12 cellular contexts compared by ENCODE assay signal in genomic region chr11:96331556-96332168, GRCh38. TPM values are rescaled to one million over a fixed set of nuclear protein-coding genes. Genes with fewer than 3 reads are reported as not detected.
DNase-seq lines count a peak whose midpoint lies in the region; ATAC-seq and TF ChIP-seq lines count a peak whose summit lies in the region.
"Had no signal": no experiment of that assay in that cellular context is flagged by ENCODE, and none has a peak within 500 bp of the region (broad histone marks: within the 10 kb centered on the region; RNA-seq: fewer than 3 reads in every experiment).

No MANE protein-coding gene starts in this region.

- TF ChIP-seq EP300 in gastroesophageal sphincter (IDR thresholded peaks at IDR 0.05): no peak

- peak overlapping the region; percentile 40 for H3K27ac Mint-ChIP-seq in activated CD4-positive, alpha-beta memory T cell treated with anti-CD3 and anti-CD28 coated beads, Interleukin-2, amount 10 ng/mL, durations not matched to agents 7 days and 5 days
- no peak overlapping the region for H3K27ac Mint-ChIP-seq in activated CD4-positive, alpha-beta memory T cell treated with anti-CD3 and anti-CD28 coated beads for 36 hours
- no peak overlapping the region for H3K27ac Mint-ChIP-seq in stimulated activated effector memory CD8-positive, alpha-beta T cell treated with anti-CD3 and anti-CD28 coated beads, Interleukin-12 subunit alpha, Interleukin-12 subunit beta, amount 100 ng/mL, for 72 hours

- H3K27ac ChIP-seq in WERI-Rb-1 (peak overlapping the region; percentile 32), gastroesophageal sphincter (no peak overlapping the region), mammary epithelial cell (ENCODE audit: insufficient read depth, low read depth, low read length) (no peak overlapping the region)

- peaks cover 75% of the 10 kb centered on the region for H3K79me2 ChIP-seq in mammary epithelial cell (ENCODE audit: insufficient read depth, low read length)

- H3K27me3 ChIP-seq in WERI-Rb-1 (ENCODE audit: insufficient read depth, low read depth, severe bottlenecking): no peaks in the 10 kb centered on the region
- no peaks in the 10 kb centered on the region for H3K27me3 ChIP-seq in gastroesophageal sphincter
- H3K27me3 ChIP-seq in mammary epithelial cell (ENCODE audit: insufficient read depth, low read length): no peaks in the 10 kb centered on the region
- H3K27me3 ChIP-seq: testis had no signal

- in situ Hi-C loops in mammary epithelial cell (cut with MboI; ENCODE audit: low sequenced_read_pairs in 2 of 2): no loop called here

- no peak for TF ChIP-seq CTCF in WERI-Rb-1 (IDR thresholded peaks at IDR 0.05; ENCODE audit: low read depth, low read length)
- TF ChIP-seq CTCF in gastroesophageal sphincter (IDR thresholded peaks at IDR 0.05): no peak
- no peak for TF ChIP-seq CTCF in mammary epithelial cell (conservative IDR thresholded peaks at IDR 0.05 in 1 of 2, IDR thresholded peaks at IDR 0.05 in 1 of 2; ENCODE audit: extremely low read depth in 1 of 2, insufficient read depth in 1 of 2, low read depth in 1 of 2, low read length in 2 of 2)

- ATAC-seq in left lobe of liver (peak; percentile 41), gastroesophageal sphincter (no peak)
- ATAC-seq in stimulated activated effector memory CD8-positive, alpha-beta T cell treated with anti-CD3 and anti-CD28 coated beads, Interleukin-12 subunit alpha, Interleukin-12 subunit beta, amount 100 ng/mL, for 72 hours: peak; percentile 14

- peaks cover 17% of the 10 kb centered on the region for H3K36me3 ChIP-seq in WERI-Rb-1
- H3K36me3 ChIP-seq in gastroesophageal sphincter: no peaks in the 10 kb centered on the region
- H3K36me3 ChIP-seq in mammary epithelial cell (ENCODE audit: insufficient read depth, low read length): peaks cover 4% of the 10 kb centered on the region

- H3K9me3 ChIP-seq in WERI-Rb-1 (ENCODE audit: severe bottlenecking): no peaks in the 10 kb centered on the region
- no peaks in the 10 kb centered on the region for H3K9me3 ChIP-seq in gastroesophageal sphincter
- no peaks in the 10 kb centered on the region for H3K9me3 ChIP-seq in mammary epithelial cell (replicated peaks; ENCODE audit: insufficient read depth, low read length)
- H3K9me3 ChIP-seq: testis had no signal

- WGBS in gastroesophageal sphincter (ENCODE audit: low coverage in 1 of 2), 2 donors: 80 to 87% methylated on average over 10 of the region's 10 CpGs
- WGBS in mammary epithelial cell (ENCODE audit: low coverage, missing lambda C conversion rate): 90% methylated on average over 4 of the region's 10 CpGs

- no peaks in the 10 kb centered on the region for H4K20me1 ChIP-seq in mammary epithelial cell (ENCODE audit: insufficient read depth, low read length)

- H3K9me3 Mint-ChIP-seq in activated CD4-positive, alpha-beta memory T cell treated with anti-CD3 and anti-CD28 coated beads, Interleukin-2, amount 10 ng/mL, durations not matched to agents 7 days and 5 days: no peaks in the 10 kb centered on the region
- H3K9me3 Mint-ChIP-seq in activated CD4-positive, alpha-beta memory T cell treated with anti-CD3 and anti-CD28 coated beads for 36 hours: no peaks in the 10 kb centered on the region
- H3K9me3 Mint-ChIP-seq in stimulated activated effector memory CD8-positive, alpha-beta T cell treated with anti-CD3 and anti-CD28 coated beads, Interleukin-12 subunit alpha, Interleukin-12 subunit beta, amount 100 ng/mL, for 72 hours: no peaks in the 10 kb centered on the region

- H3K4me3 ChIP-seq in WERI-Rb-1 (ENCODE audit: low read depth, low read length) (no peak overlapping the region), gastroesophageal sphincter (no peak overlapping the region), mammary epithelial cell (replicated peaks in 1 of 3; ENCODE audit: insufficient read depth in 1 of 3, low read depth in 2 of 3, low read length in 3 of 3) (no peak overlapping the region)
- H3K4me3 ChIP-seq: testis had no signal

- no peaks in the 10 kb centered on the region for H3K27me3 Mint-ChIP-seq in activated CD4-positive, alpha-beta memory T cell treated with anti-CD3 and anti-CD28 coated beads, Interleukin-2, amount 10 ng/mL, durations not matched to agents 7 days and 5 days
- no peaks in the 10 kb centered on the region for H3K27me3 Mint-ChIP-seq in activated CD4-positive, alpha-beta memory T cell treated with anti-CD3 and anti-CD28 coated beads for 36 hours

- CTCF ChIA-PET in activated CD4-positive, alpha-beta memory T cell treated with anti-CD3 and anti-CD28 coated beads, Interleukin-2, amount 10 ng/mL, durations not matched to agents 7 days and 5 days (lab: Charles Lee): interaction anchor here (1.4 to 4.1 kb wide), 2 partner anchors 11 to 276 kb away, joined by 3 to 33 read pairs; partner anchors contain the start of gene MAML2
- CTCF ChIA-PET in activated CD4-positive, alpha-beta memory T cell treated with anti-CD3 and anti-CD28 coated beads for 36 hours (lab: Charles Lee): interaction anchor here (1.3 to 1.6 kb wide), 3 partner anchors 12 to 142 kb away, joined by 3 to 6 read pairs (median 4); partner anchors contain the start of gene MAML2
- CTCF ChIA-PET in mammary epithelial cell (lab: Charles Lee; ENCODE audit: low non-redundant PET): interaction anchor here (0.7 kb wide), 2 partner anchors 96 to 241 kb away, joined by 15 to 18 read pairs; no protein-coding TSS in a partner anchor

- H3K36me3 Mint-ChIP-seq in activated CD4-positive, alpha-beta memory T cell treated with anti-CD3 and anti-CD28 coated beads, Interleukin-2, amount 10 ng/mL, durations not matched to agents 7 days and 5 days (ENCODE audit: low read depth): peaks cover 45% of the 10 kb centered on the region
- peaks cover 26% of the 10 kb centered on the region for H3K36me3 Mint-ChIP-seq in activated CD4-positive, alpha-beta memory T cell treated with anti-CD3 and anti-CD28 coated beads for 36 hours
- H3K36me3 Mint-ChIP-seq in stimulated activated effector memory CD8-positive, alpha-beta T cell treated with anti-CD3 and anti-CD28 coated beads, Interleukin-12 subunit alpha, Interleukin-12 subunit beta, amount 100 ng/mL, for 72 hours: peaks cover 7% of the 10 kb centered on the region

- H3K9ac ChIP-seq in mammary epithelial cell (ENCODE audit: insufficient read depth, low read length): no peak overlapping the region

- BruUV-seq in mammary epithelial cell (replicated peaks; lab: Mats Ljungman, UMichigan): no TSS peak

- POLR2A ChIA-PET in activated CD4-positive, alpha-beta memory T cell treated with anti-CD3 and anti-CD28 coated beads, Interleukin-2, amount 10 ng/mL, durations not matched to agents 7 days and 5 days (lab: Charles Lee): interaction anchor here (0.6 to 4.1 kb wide), 5 partner anchors 10 to 90 kb away, joined by 3 to 38 read pairs (median 3); partner anchors contain the start of gene MAML2
- POLR2A ChIA-PET in activated CD4-positive, alpha-beta memory T cell treated with anti-CD3 and anti-CD28 coated beads for 36 hours (lab: Charles Lee): interaction anchor here (0.6 to 2.2 kb wide), 2 partner anchors 10 to 86 kb away, joined by 4 to 13 read pairs; partner anchors contain the start of gene MAML2

- DNase-seq in activated CD4-positive, alpha-beta memory T cell treated with anti-CD3 and anti-CD28 coated beads, Interleukin-2, amount 10 ng/mL, durations not matched to agents 7 days and 5 days: no peak
- no peak for DNase-seq in activated CD4-positive, alpha-beta memory T cell treated with anti-CD3 and anti-CD28 coated beads for 36 hours
- no peak for DNase-seq in WERI-Rb-1
- no peak for DNase-seq in left lobe of liver (ENCODE audit: low spot score)
- no peak for DNase-seq in stimulated activated effector memory CD8-positive, alpha-beta T cell treated with anti-CD3 and anti-CD28 coated beads, Interleukin-12 subunit alpha, Interleukin-12 subunit beta, amount 100 ng/mL, for 72 hours (ENCODE audit: low spot score in 2 of 2)
- no peak for DNase-seq in cortex of kidney (lab: John Stamatoyannopoulos, UW)
- no peak for DNase-seq in mammary epithelial cell
- DNase-seq: activated gamma-delta T cell treated with Interleukin-2 at 50 U/mL for 16 hours; NCI-H187; stimulated activated CD4-positive, alpha-beta T cell treated with anti-CD3 and anti-CD28 coated beads, Interleukin-4, amount 100 ng/mL, for 24 hours; testis had no signal

- peaks cover 7 to 50% (median 12%) of the 10 kb centered on the region in 3 donors for H3K4me1 ChIP-seq in gastroesophageal sphincter
- peaks cover 2% of the 10 kb centered on the region for H3K4me1 ChIP-seq in mammary epithelial cell (ENCODE audit: insufficient read depth, low read length)

- dilution Hi-C loops in mammary epithelial cell (cut with HindIII; ENCODE audit: low sequenced_read_pairs): no loop called here

- H2AFZ ChIP-seq in mammary epithelial cell (ENCODE audit: low read depth, low read length): no peak overlapping the region

- TF ChIP-seq POLR2A in gastroesophageal sphincter (IDR thresholded peaks at IDR 0.05): no peak

- no peak overlapping the region for H3K4me3 Mint-ChIP-seq in activated CD4-positive, alpha-beta memory T cell treated with anti-CD3 and anti-CD28 coated beads, Interleukin-2, amount 10 ng/mL, durations not matched to agents 7 days and 5 days
- H3K4me3 Mint-ChIP-seq in activated CD4-positive, alpha-beta memory T cell treated with anti-CD3 and anti-CD28 coated beads for 36 hours: no peak overlapping the region
- H3K4me3 Mint-ChIP-seq in stimulated activated effector memory CD8-positive, alpha-beta T cell treated with anti-CD3 and anti-CD28 coated beads, Interleukin-12 subunit alpha, Interleukin-12 subunit beta, amount 100 ng/mL, for 72 hours: no peak overlapping the region

- intact Hi-C loops in activated CD4-positive, alpha-beta memory T cell treated with anti-CD3 and anti-CD28 coated beads for 36 hours (cut with micrococcal nuclease): no loop called here
- intact Hi-C loops in mammary epithelial cell (cut with micrococcal nuclease): no loop called here

- no peak overlapping the region for H3K4me2 ChIP-seq in mammary epithelial cell (ENCODE audit: insufficient read depth, low read depth, low read length)

- H3K4me1 Mint-ChIP-seq in activated CD4-positive, alpha-beta memory T cell treated with anti-CD3 and anti-CD28 coated beads, Interleukin-2, amount 10 ng/mL, durations not matched to agents 7 days and 5 days: peaks cover 63% of the 10 kb centered on the region
- H3K4me1 Mint-ChIP-seq in activated CD4-positive, alpha-beta memory T cell treated with anti-CD3 and anti-CD28 coated beads for 36 hours (ENCODE audit: low read depth): peaks cover 79% of the 10 kb centered on the region
- peaks cover 52% of the 10 kb centered on the region for H3K4me1 Mint-ChIP-seq in stimulated activated effector memory CD8-positive, alpha-beta T cell treated with anti-CD3 and anti-CD28 coated beads, Interleukin-12 subunit alpha, Interleukin-12 subunit beta, amount 100 ng/mL, for 72 hours

RNA-seq across cellular contexts. Expression of gene MAML2, which starts 11.3 kb away (rescaled TPM):
- 10 to 100 TPM; 19.2 to 19.3 TPM for total RNA-seq in activated CD4-positive, alpha-beta memory T cell treated with anti-CD3 and anti-CD28 coated beads, Interleukin-2, amount 10 ng/mL, durations not matched to agents 7 days and 5 days
- 10 to 100 TPM; 24.2 TPM for total RNA-seq in activated CD4-positive, alpha-beta memory T cell treated with anti-CD3 and anti-CD28 coated beads for 36 hours
- 1.0 TPM for total RNA-seq in left lobe of liver
- total RNA-seq in gastroesophageal sphincter: 10 to 100 TPM; 15.8 to 31.8 (median 23.7) TPM
- 10 to 100 TPM in 1 of 2 donors, 1 to 10 TPM in 1; 9.5 to 14.2 TPM for total RNA-seq in mammary epithelial cell
- 7.5 TPM for polyA plus RNA-seq in mammary epithelial cell
- polyA minus RNA-seq in mammary epithelial cell: 15.6 TPM

RNA-seq across cellular contexts. Expression of gene CCDC82, which starts 58.0 kb away (rescaled TPM):
- total RNA-seq in activated CD4-positive, alpha-beta memory T cell treated with anti-CD3 and anti-CD28 coated beads, Interleukin-2, amount 10 ng/mL, durations not matched to agents 7 days and 5 days: 10 to 100 TPM; 31.5 to 32.9 TPM
- 10 to 100 TPM; 30.6 to 35.3 TPM for total RNA-seq in activated CD4-positive, alpha-beta memory T cell treated with anti-CD3 and anti-CD28 coated beads for 36 hours
- total RNA-seq in left lobe of liver: 11.8 TPM
- total RNA-seq in gastroesophageal sphincter: 10 to 100 TPM; 17.3 to 28.9 (median 24.7) TPM
- 10 to 100 TPM; 14.3 to 17.9 TPM for total RNA-seq in mammary epithelial cell
- 4.7 TPM for polyA plus RNA-seq in mammary epithelial cell
- polyA minus RNA-seq in mammary epithelial cell: 3.5 TPM

RNA-seq across cellular contexts. Expression of gene JRKL, which starts 58.2 kb away (rescaled TPM):
- total RNA-seq in activated CD4-positive, alpha-beta memory T cell treated with anti-CD3 and anti-CD28 coated beads, Interleukin-2, amount 10 ng/mL, durations not matched to agents 7 days and 5 days: 10 to 100 TPM; 11.9 to 12.0 TPM
- 10 to 100 TPM; 13.7 to 15.4 TPM for total RNA-seq in activated CD4-positive, alpha-beta memory T cell treated with anti-CD3 and anti-CD28 coated beads for 36 hours
- total RNA-seq in left lobe of liver (2.2 TPM), gastroesophageal sphincter (1 to 10 TPM; 6.1 to 9.6 (median 7.6) TPM), mammary epithelial cell (1 to 10 TPM; 7.2 to 9.6 TPM)
- 3.0 TPM for polyA plus RNA-seq in mammary epithelial cell
- polyA minus RNA-seq in mammary epithelial cell: 4.7 TPM
